18 cellular contexts compared by ENCODE assay signal in genomic region chr17:17014748-17015124, GRCh38. TPM values are rescaled to one million over a fixed set of nuclear protein-coding genes. Genes with fewer than 3 reads are reported as not detected.
DNase-seq lines count a peak whose midpoint lies in the region; ATAC-seq and TF ChIP-seq lines count a peak whose summit lies in the region.
"Not testable (repeated sequence)": the region's sequence is repeated elsewhere in the genome, so short reads cannot be mapped to it uniquely, and the experiment has no call there.
"Had no signal": no experiment of that assay in that cellular context is flagged by ENCODE, and none has a peak within 500 bp of the region (broad histone marks: within the 10 kb centered on the region; RNA-seq: fewer than 3 reads in every experiment).

No MANE protein-coding gene starts in this region.

- H3K27me3 ChIP-seq in CD4-positive, alpha-beta memory T cell (ENCODE audit: insufficient read depth, low read length); dorsolateral prefrontal cortex: not testable (repeated sequence)

- not testable (repeated sequence) for H3K27ac ChIP-seq in CD4-positive, alpha-beta memory T cell (ENCODE audit: low read depth, low read length)
- peak overlapping the region; percentile 82 for H3K27ac ChIP-seq in RWPE1
- peak overlapping the region; percentile 64 for H3K27ac ChIP-seq in angular gyrus (ENCODE audit: low read depth, low read length)
- H3K27ac ChIP-seq in dorsolateral prefrontal cortex = peak overlapping the region in 36 of 59 donors; percentile 13 to 85 (median 55)

- peaks cover 28 to 50% (median 39%) of the 10 kb centered on the region in 4 donors for H3K4me1 Mint-ChIP-seq in CD4-positive, alpha-beta memory T cell
- peaks cover 10% of the 10 kb centered on the region for H3K4me1 Mint-ChIP-seq in type B pancreatic cell (ENCODE audit: unreplicated experiment)

- not testable (repeated sequence) for H3K9me3 Mint-ChIP-seq in CD4-positive, alpha-beta memory T cell; type B pancreatic cell

- peak; percentile 63 for ATAC-seq in omental fat pad (ENCODE audit: low FRiP score)

- CTCF ChIA-PET in CD4-positive, alpha-beta memory T cell (lab: Charles Lee; ENCODE audit: partially characterized antibody) = interaction anchor here (1.0 kb wide), 1 partner anchor 26 kb away, joined by 3 read pairs; no protein-coding TSS in a partner anchor
- CTCF ChIA-PET in RWPE1 (lab: Yijun Ruan, JAX) = not testable (repeated sequence)

- H3K27me3 Mint-ChIP-seq in CD4-positive, alpha-beta memory T cell; type B pancreatic cell: not testable (repeated sequence)

- DNase-seq in CD4-positive, alpha-beta memory T cell; omental fat pad (ENCODE audit: low spot score); type B pancreatic cell (ENCODE audit: extremely low spot score, unreplicated experiment): not testable (repeated sequence)
- DNase-seq in HT1080 (ENCODE audit: low read depth) (peak; percentile 95), RWPE1 (ENCODE audit: low spot score) (peak; percentile 69), dorsolateral prefrontal cortex (peak in 4 of 10 donors; percentile 62 to 74 (median 66)), head of caudate nucleus (peak in 41 of 42 donors; percentile 33 to 86 (median 66))

- intact Hi-C loops in CD4-positive, alpha-beta memory T cell (cut with micrococcal nuclease); head of caudate nucleus (cut with DNase I): not testable (repeated sequence)
- intact Hi-C loops in dorsolateral prefrontal cortex (cut with DNase I) = loop anchor here in 1 of 2 donors (5.0 kb wide), 1 partner anchor 93 kb away; no protein-coding TSS in a partner anchor

- H3K9me3 ChIP-seq in CD4-positive, alpha-beta memory T cell (ENCODE audit: control insufficient read depth in 1 of 2, low read length in 2 of 2) = not testable (repeated sequence)

- H3K4me1 ChIP-seq in CD4-positive, alpha-beta memory T cell (ENCODE audit: insufficient read depth, low read length) = peaks cover 38% of the 10 kb centered on the region

- not testable (repeated sequence) for TF ChIP-seq CTCF in RWPE1 (conservative IDR thresholded peaks at IDR 0.05; ENCODE audit: low read depth); dorsolateral prefrontal cortex (IDR thresholded peaks at IDR 0.05 in 54 of 56, conservative IDR thresholded peaks at IDR 0.05 in 2 of 56; ENCODE audit: low read depth in 1 of 56, partially characterized antibody in 56 of 56); omental fat pad (IDR thresholded peaks at IDR 0.05); type B pancreatic cell (conservative IDR thresholded peaks at IDR 0.05)

- not testable (repeated sequence) for H3K36me3 ChIP-seq in CD4-positive, alpha-beta memory T cell (ENCODE audit: insufficient read depth, low read length)

- peak overlapping the region in 6 of 7 donors; percentile 69 to 88 (median 78) for H3K27ac Mint-ChIP-seq in CD4-positive, alpha-beta memory T cell
- peak overlapping the region; percentile 92 for H3K27ac Mint-ChIP-seq in type B pancreatic cell

- H3K36me3 Mint-ChIP-seq in CD4-positive, alpha-beta memory T cell; type B pancreatic cell: not testable (repeated sequence)

- POLR2A ChIA-PET in CD4-positive, alpha-beta memory T cell (lab: Charles Lee; ENCODE audit: partially characterized antibody) = not testable (repeated sequence)
- POLR2A ChIA-PET in RWPE1 (lab: Yijun Ruan, JAX; ENCODE audit: low non-redundant PET) = interaction anchor here (1.0 kb wide), 1 partner anchor 48 kb away, joined by 4 read pairs; no protein-coding TSS in a partner anchor

- not testable (repeated sequence) for H3K4me3 ChIP-seq in CD4-positive, alpha-beta memory T cell (ENCODE audit: low read length in 2 of 2)
- peak overlapping the region in 32 of 59 donors; percentile 0 to 44 (median 25) for H3K4me3 ChIP-seq in dorsolateral prefrontal cortex

- H3K4me3 Mint-ChIP-seq in CD4-positive, alpha-beta memory T cell = peak overlapping the region in 1 of 8 donors; percentile 64
- not testable (repeated sequence) for H3K4me3 Mint-ChIP-seq in type B pancreatic cell

RNA-seq across cellular contexts. Expression of gene MPRIP, which starts 27.5 kb away (rescaled TPM):
- 100 to 1,000 TPM; 250 to 255 TPM for total RNA-seq in CD4-positive, alpha-beta memory T cell
- 10 to 100 TPM; 48.4 to 53.2 TPM for polyA plus RNA-seq in CD4-positive, alpha-beta memory T cell
- total RNA-seq in HT1080 (2014; rRNA removed; shearing (Covaris generic)) = 290 and 340 TPM in 2 replicates
- 179 and 190 TPM in 2 replicates for polyA plus RNA-seq in HT1080 (2015; cell fraction: cytosol; rRNA removed)
- polyA plus RNA-seq in HT1080 (2015; cell fraction: nucleus; rRNA removed) = 243 and 291 TPM in 2 replicates
- total RNA-seq in dorsolateral prefrontal cortex (100 to 1,000 TPM; 402 to 682 (median 476) TPM), omental fat pad (100 to 1,000 TPM in 3 of 4 donors, 10 to 100 TPM in 1; 68.6 to 196 (median 125) TPM), type B pancreatic cell (ENCODE audit: low replicate concordance) (275 and 367 TPM in 2 replicates)

RNA-seq across cellular contexts. Expression of gene TNFRSF13B, which starts 42.8 kb away (rescaled TPM):
- not detected for total RNA-seq in CD4-positive, alpha-beta memory T cell
- polyA plus RNA-seq in CD4-positive, alpha-beta memory T cell = under 1 TPM in 1 of 2 donors, not detected in 1; 0.78 TPM
- not detected in 2 replicates for total RNA-seq in HT1080 (2014; rRNA removed; shearing (Covaris generic))
- polyA plus RNA-seq in HT1080 (2015; cell fraction: cytosol; rRNA removed) = not detected in 2 replicates
- not detected in 2 replicates for polyA plus RNA-seq in HT1080 (2015; cell fraction: nucleus; rRNA removed)
- total RNA-seq in dorsolateral prefrontal cortex (under 1 TPM in 4 of 120 experiments, not detected in 116; 0.22 to 0.76 (median 0.41) TPM), omental fat pad (under 1 TPM in 1 of 4 donors, not detected in 3; 0.48 TPM), type B pancreatic cell (ENCODE audit: low replicate concordance) (not detected in 2 replicates)
- total RNA-seq: activated CD4-positive, alpha-beta memory T cell treated with anti-CD3 and anti-CD28 coated beads, Interleukin-2, amount 10 ng/mL, durations not matched to agents 7 days and 5 days; activated naive CD4-positive, alpha-beta T cell treated with anti-CD3 and anti-CD28 coated beads for 36 hours; esophagus squamous epithelium; frontal cortex; left cardiac atrium; osteocyte; right atrium auricular region; Right ventricle myocardium inferior; testis; vagina had no signal
